31 cellular contexts compared by ENCODE assay signal in genomic region chr4:23130845-23131244, GRCh38.
"Had no signal": no experiment of that assay in that cellular context is flagged by ENCODE, and none has a peak within 500 bp of the region (broad histone marks: within the 10 kb centered on the region; RNA-seq: fewer than 3 reads in every experiment).

No MANE protein-coding gene starts in this region.

- H3K27me3 Mint-ChIP-seq: activated naive CD4-positive, alpha-beta T cell treated with anti-CD3 and anti-CD28 coated beads, Interleukin-2, amount 10 ng/mL, durations not matched to agents 7 days and 5 days; activated naive CD8-positive, alpha-beta T cell treated with anti-CD3 and anti-CD28 coated beads, Interleukin-2, amount 10 ng/mL, durations not matched to agents 7 days and 5 days; naive B cell; stimulated activated naive CD8-positive, alpha-beta T cell treated with anti-CD3 and anti-CD28 coated beads, Interleukin-15, Interleukin-2, amounts not matched to agents 100 ng/mL and 50 ng/mL, for 24 hours had no signal

- H3K27ac ChIP-seq: ascending aorta, heart right ventricle, pancreas, prostate gland, skin epidermis, thoracic aorta, VCaP had no signal

- H3K36me3 ChIP-seq: ascending aorta, heart right ventricle, pancreas, prostate gland, thoracic aorta had no signal

- H3K4me3 Mint-ChIP-seq: activated naive CD4-positive, alpha-beta T cell treated with anti-CD3 and anti-CD28 coated beads, Interleukin-2, amount 10 ng/mL, durations not matched to agents 7 days and 5 days; activated naive CD8-positive, alpha-beta T cell treated with anti-CD3 and anti-CD28 coated beads, Interleukin-2, amount 10 ng/mL, durations not matched to agents 7 days and 5 days; activated T-helper 1 cell treated with anti-CD3 and anti-CD28 coated beads, Interleukin-12 subunit alpha, Interleukin-12 subunit beta, Interleukin-2, Interleukin-4 antibody, amounts not matched to agents 30 ng/mL and 10 ng/mL and 1 ng/mL, durations not matched to agents 14 hours and 24 hours and 36 hours; brain; mesothelial cell of epicardium; naive B cell; neural crest cell; stimulated activated naive CD8-positive, alpha-beta T cell treated with anti-CD3 and anti-CD28 coated beads, Interleukin-15, Interleukin-2, amounts not matched to agents 100 ng/mL and 50 ng/mL, for 24 hours had no signal

- H3K27ac Mint-ChIP-seq: activated naive CD4-positive, alpha-beta T cell treated with anti-CD3 and anti-CD28 coated beads, Interleukin-2, amount 10 ng/mL, durations not matched to agents 7 days and 5 days; activated naive CD8-positive, alpha-beta T cell treated with anti-CD3 and anti-CD28 coated beads, Interleukin-2, amount 10 ng/mL, durations not matched to agents 7 days and 5 days; activated T-helper 1 cell treated with anti-CD3 and anti-CD28 coated beads, Interleukin-12 subunit alpha, Interleukin-12 subunit beta, Interleukin-2, Interleukin-4 antibody, amounts not matched to agents 30 ng/mL and 10 ng/mL and 1 ng/mL, durations not matched to agents 14 hours and 24 hours and 36 hours; brain; mesothelial cell of epicardium; naive B cell; stimulated activated naive CD8-positive, alpha-beta T cell treated with anti-CD3 and anti-CD28 coated beads, Interleukin-15, Interleukin-2, amounts not matched to agents 100 ng/mL and 50 ng/mL, for 24 hours had no signal

- H3K9me3 ChIP-seq: ascending aorta, heart right ventricle, pancreas, prostate gland, thoracic aorta had no signal

- H3K4me1 ChIP-seq: ascending aorta, pancreas, prostate gland had no signal

- FAIRE-seq: endothelial cell of umbilical vein, pancreas, urothelium cell line had no signal

- ATAC-seq: esophagus mucosa, heart right ventricle, pancreas, sciatic nerve had no signal

- H3K36me3 Mint-ChIP-seq: activated naive CD4-positive, alpha-beta T cell treated with anti-CD3 and anti-CD28 coated beads, Interleukin-2, amount 10 ng/mL, durations not matched to agents 7 days and 5 days; activated naive CD8-positive, alpha-beta T cell treated with anti-CD3 and anti-CD28 coated beads, Interleukin-2, amount 10 ng/mL, durations not matched to agents 7 days and 5 days; brain; mesothelial cell of epicardium; naive B cell had no signal

- H3K4me1 Mint-ChIP-seq: activated naive CD4-positive, alpha-beta T cell treated with anti-CD3 and anti-CD28 coated beads, Interleukin-2, amount 10 ng/mL, durations not matched to agents 7 days and 5 days; activated naive CD8-positive, alpha-beta T cell treated with anti-CD3 and anti-CD28 coated beads, Interleukin-2, amount 10 ng/mL, durations not matched to agents 7 days and 5 days; mesothelial cell of epicardium; naive B cell had no signal

- H3K27me3 ChIP-seq: ascending aorta, heart right ventricle, pancreas had no signal

- H3K4me3 ChIP-seq: ascending aorta, heart right ventricle, pancreas, prostate gland, skin epidermis, thoracic aorta had no signal

- H3K9me3 Mint-ChIP-seq: activated naive CD4-positive, alpha-beta T cell treated with anti-CD3 and anti-CD28 coated beads, Interleukin-2, amount 10 ng/mL, durations not matched to agents 7 days and 5 days; activated naive CD8-positive, alpha-beta T cell treated with anti-CD3 and anti-CD28 coated beads, Interleukin-2, amount 10 ng/mL, durations not matched to agents 7 days and 5 days; activated T-helper 1 cell treated with anti-CD3 and anti-CD28 coated beads, Interleukin-12 subunit alpha, Interleukin-12 subunit beta, Interleukin-2, Interleukin-4 antibody, amounts not matched to agents 30 ng/mL and 10 ng/mL and 1 ng/mL, durations not matched to agents 14 hours and 24 hours and 36 hours; brain; mesothelial cell of epicardium had no signal

- DNase-seq: activated CD4-positive, alpha-beta T cell treated with anti-CD3 and anti-CD28 coated beads for 48 hours; activated CD4-positive, alpha-beta T cell treated with anti-CD3 and anti-CD28 coated beads, Interleukin-2, amount 50 U/mL, for 48 hours; activated CD8-positive, alpha-beta memory T cell treated with anti-CD3 and anti-CD28 coated beads, Interleukin-2, amount 50 U/mL, for 4 hours; activated gamma-delta T cell; activated naive CD4-positive, alpha-beta T cell treated with anti-CD3 and anti-CD28 coated beads, Interleukin-2, amount 10 ng/mL, durations not matched to agents 7 days and 5 days; activated naive CD8-positive, alpha-beta T cell treated with anti-CD3 and anti-CD28 coated beads, Interleukin-2, amount 10 ng/mL, durations not matched to agents 7 days and 5 days; activated T-cell treated with anti-CD3 and anti-CD28 coated beads, Interleukin-2, amount 50 U/mL, for 1 hour; cortex of kidney; foreskin fibroblast; heart right ventricle; naive B cell; nucleus accumbens; pancreas; retina; stimulated activated CD4-positive, alpha-beta T cell treated with anti-CD3 and anti-CD28 coated beads, Interleukin-12 subunit alpha, Interleukin-12 subunit beta, amount 100 ng/mL, for 4 hours; stimulated activated CD4-positive, alpha-beta T cell treated with anti-CD3 and anti-CD28 coated beads, Interleukin-4, amount 100 ng/mL, for 1 hour; trophoblast cell had no signal
